Comparison of ENCODE assay signal across 28 cellular contexts in the genomic region with DNA sequence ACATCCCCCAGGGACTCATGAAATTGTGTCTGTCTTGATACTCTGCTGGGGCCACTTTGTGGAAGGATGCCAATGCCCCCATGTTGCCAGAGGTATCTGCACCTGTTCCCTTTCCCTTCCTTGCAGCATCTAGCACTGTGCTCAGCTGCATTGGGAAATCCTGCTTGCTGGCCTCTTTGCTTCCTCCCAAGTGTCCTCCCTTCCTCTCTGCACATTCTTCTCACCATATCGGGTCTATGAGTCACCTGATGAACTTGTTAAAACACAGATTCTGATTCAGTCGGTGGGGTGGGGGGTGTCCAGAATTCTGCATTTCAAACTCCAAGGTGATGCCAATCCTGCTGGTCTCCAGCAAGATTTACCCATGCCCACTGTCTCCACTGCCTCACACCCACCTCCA.
"Had no signal": no experiment of that assay in that cellular context is flagged by ENCODE, and none has a peak within 500 bp of the region (broad histone marks: within the 10 kb centered on the region; RNA-seq: fewer than 3 reads in every experiment).

No MANE protein-coding gene starts in this region.

- H3K4me3 ChIP-seq: ascending aorta, breast epithelium, coronary artery, dorsolateral prefrontal cortex, esophagus muscularis mucosa, gastrocnemius medialis, heart left ventricle, hepatocyte had no signal

- DNase-seq: activated CD4-positive, alpha-beta memory T cell treated with anti-CD3 and anti-CD28 coated beads for 36 hours; activated CD4-positive, alpha-beta T cell treated with anti-CD3 and anti-CD28 coated beads for 36 hours; activated CD4-positive, alpha-beta T cell treated with anti-CD3 and anti-CD28 coated beads, Interleukin-2, amount 10 ng/mL, durations not matched to agents 24 days and 14 days; activated CD4-positive, CD25-positive, alpha-beta regulatory T cell; activated CD4-positive, CD25-positive, alpha-beta regulatory T cell treated with anti-CD3 and anti-CD28 coated beads, Interleukin-2, amount 50 U/mL, for 72 hours; activated CD8-positive, alpha-beta memory T cell treated with anti-CD3 and anti-CD28 coated beads, Interleukin-2, amount 10 ng/mL, durations not matched to agents 7 days and 5 days; activated CD8-positive, alpha-beta memory T cell treated with anti-CD3 and anti-CD28 coated beads, Interleukin-2, amount 50 U/mL, for 4 hours; activated CD8-positive, alpha-beta T cell treated with anti-CD3 and anti-CD28 coated beads, Interleukin-2, amount 10 ng/mL, durations not matched to agents 7 days and 5 days; activated effector memory CD4-positive, alpha-beta T cell treated with anti-CD3 and anti-CD28 coated beads, Interleukin-2, amount 50 U/mL, for 16 hours; activated naive CD4-positive, alpha-beta T cell treated with anti-CD3 and anti-CD28 coated beads, Interleukin-2, amount 10 ng/mL, durations not matched to agents 7 days and 5 days; activated naive CD8-positive, alpha-beta T cell treated with anti-CD3 and anti-CD28 coated beads, Interleukin-2, amount 10 ng/mL, durations not matched to agents 7 days and 5 days; activated T-cell treated with anti-CD3 and anti-CD28 coated beads, Interleukin-2, amount 50 U/mL, for 1 hour; activated T-cell treated with anti-CD3 and anti-CD28 coated beads, Interleukin-2, amount 50 U/mL, for 48 hours; dorsolateral prefrontal cortex; effector memory CD4-positive, alpha-beta T cell; endodermal cell; erythroblast; gastrocnemius medialis; glutamatergic neuron; heart left ventricle; T-helper 2 cell had no signal

- ATAC-seq: activated CD4-positive, alpha-beta T cell treated with anti-CD3 and anti-CD28 coated beads for 36 hours; activated CD8-positive, alpha-beta memory T cell treated with anti-CD3 and anti-CD28 coated beads, Interleukin-2, amount 10 ng/mL, durations not matched to agents 7 days and 5 days; activated CD8-positive, alpha-beta T cell treated with anti-CD3 and anti-CD28 coated beads, Interleukin-2, amount 10 ng/mL, durations not matched to agents 7 days and 5 days; activated naive CD4-positive, alpha-beta T cell treated with anti-CD3 and anti-CD28 coated beads, Interleukin-2, amount 50 U/mL, for 72 hours; foreskin keratinocyte; gastrocnemius medialis; heart left ventricle had no signal
